In genomic region chrX:71778322-71778721, GRCh38 we compare ENCODE assay signal across 12 cellular contexts. TPM values are rescaled to one million over a fixed set of nuclear protein-coding genes. Genes with fewer than 3 reads are reported as not detected.
DNase-seq lines count a peak whose midpoint lies in the region; ATAC-seq and TF ChIP-seq lines count a peak whose summit lies in the region.
"Not testable (repeated sequence)": the region's sequence is repeated elsewhere in the genome, so short reads cannot be mapped to it uniquely, and the experiment has no call there.
"Had no signal": no experiment of that assay in that cellular context is flagged by ENCODE, and none has a peak within 500 bp of the region (broad histone marks: within the 10 kb centered on the region; RNA-seq: fewer than 3 reads in every experiment).

No MANE protein-coding gene starts in this region.

- ATAC-seq in DND-41 (ENCODE audit: insufficient read depth, low read depth) (peak; percentile 58; the same call in 2 of the 3 replicates), GM19397 (IDR thresholded peaks at IDR 0.05; ENCODE audit: unreplicated experiment) (peak; percentile 78), HG02678 (IDR thresholded peaks at IDR 0.05; ENCODE audit: unreplicated experiment) (peak; percentile 73), HG03135 (IDR thresholded peaks at IDR 0.05; ENCODE audit: unreplicated experiment) (peak; percentile 79), Panc1 (peak; percentile 62; the same call in 1 of the 2 replicates), lower lobe of right lung (peak; percentile 50 to 53), upper lobe of right lung (peak; percentile 65)
- peak; percentile 23 for ATAC-seq in activated T-helper 17 cell treated with anti-CD3 and anti-CD28 coated beads, Interleukin-2, amount 50 U/mL, for 72 hours (replicated peaks)

- not testable (repeated sequence) for BruUV-seq in Panc1 (replicated peaks; lab: Mats Ljungman, UMichigan)

- not testable (repeated sequence) for H3K4me2 ChIP-seq in DND-41 (ENCODE audit: insufficient read depth, low read length)

- not testable (repeated sequence) for H3K36me3 ChIP-seq in DND-41 (ENCODE audit: insufficient read depth, low read length); Panc1 (ENCODE audit: control insufficient read depth, insufficient read depth, low read length); lower lobe of right lung; upper lobe of right lung

- not testable (repeated sequence) for H3K27ac Mint-ChIP-seq in activated T-helper 17 cell treated with anti-CD3 and anti-CD28 coated beads, Interleukin-2, amount 50 U/mL, for 72 hours

- not testable (repeated sequence) for TF ChIP-seq CTCF in DND-41 (IDR thresholded peaks at IDR 0.05; ENCODE audit: borderline replicate concordance, extremely low read depth, low read length, poor library complexity, severe bottlenecking); Panc1 (IDR thresholded peaks at IDR 0.05); lower lobe of right lung (IDR thresholded peaks at IDR 0.05); upper lobe of right lung (IDR thresholded peaks at IDR 0.05)

- CTCF ChIA-PET in Panc1 (lab: Charles Lee): not testable (repeated sequence)

- H3K36me3 Mint-ChIP-seq in activated T-helper 17 cell treated with anti-CD3 and anti-CD28 coated beads, Interleukin-2, amount 50 U/mL, for 72 hours (ENCODE audit: low read depth): not testable (repeated sequence)

- intact Hi-C loops in Panc1 (cut with micrococcal nuclease; ENCODE audit: unreplicated experiment); lower lobe of right lung (cut with DNase I); upper lobe of right lung (cut with DNase I): not testable (repeated sequence)

- H3K79me2 ChIP-seq in DND-41 (ENCODE audit: insufficient read depth, low read length): not testable (repeated sequence)

- H3K27ac ChIP-seq in DND-41 (ENCODE audit: low read length); Panc1 (ENCODE audit: low read length); lower lobe of right lung; upper lobe of right lung: not testable (repeated sequence)

- not testable (repeated sequence) for H3K4me1 Mint-ChIP-seq in activated T-helper 17 cell treated with anti-CD3 and anti-CD28 coated beads, Interleukin-2, amount 50 U/mL, for 72 hours

- H3K27me3 ChIP-seq in DND-41 (ENCODE audit: insufficient read depth, low read length, poor library complexity); Panc1 (ENCODE audit: control insufficient read depth, insufficient read depth, low read length); lower lobe of right lung (ENCODE audit: low read depth); upper lobe of right lung: not testable (repeated sequence)

- in situ Hi-C loops in Panc1 (cut with HindIII; ENCODE audit: low pct_unique_long_range_greater_than_20kb, low sequenced_read_pairs): not testable (repeated sequence)

- H3K4me3 Mint-ChIP-seq in activated T-helper 17 cell treated with anti-CD3 and anti-CD28 coated beads, Interleukin-2, amount 50 U/mL, for 72 hours: not testable (repeated sequence)

- not testable (repeated sequence) for H3K9ac ChIP-seq in DND-41 (ENCODE audit: low read depth, low read length)

- H3K27me3 Mint-ChIP-seq in activated T-helper 17 cell treated with anti-CD3 and anti-CD28 coated beads, Interleukin-2, amount 50 U/mL, for 72 hours: not testable (repeated sequence)

- H3K9me3 ChIP-seq in DND-41 (ENCODE audit: insufficient read depth, low read length, severe bottlenecking); Panc1 (ENCODE audit: control insufficient read depth, insufficient read depth, low read depth, low read length); lower lobe of right lung; upper lobe of right lung: not testable (repeated sequence)

- POLR2A ChIA-PET in Panc1 (lab: Charles Lee): not testable (repeated sequence)

- H3K9me3 Mint-ChIP-seq in activated T-helper 17 cell treated with anti-CD3 and anti-CD28 coated beads, Interleukin-2, amount 50 U/mL, for 72 hours: not testable (repeated sequence)

- not testable (repeated sequence) for DNase-seq in DND-41; Panc1 (ENCODE audit: low read depth, low spot score); lower lobe of right lung; upper lobe of right lung

- not testable (repeated sequence) for H3K4me1 ChIP-seq in DND-41 (ENCODE audit: insufficient read depth, low read length); Panc1 (ENCODE audit: control insufficient read depth, insufficient read depth, low read length); lower lobe of right lung; upper lobe of right lung

- not testable (repeated sequence) for H2AFZ ChIP-seq in DND-41 (ENCODE audit: low read depth, low read length)

- not testable (repeated sequence) for H3K4me3 ChIP-seq in DND-41 (ENCODE audit: low read depth in 1 of 2, low read length in 2 of 2); Panc1 (ENCODE audit: low read depth in 2 of 2, low read length in 2 of 2); lower lobe of right lung; upper lobe of right lung

- not testable (repeated sequence) for H4K20me1 ChIP-seq in DND-41 (ENCODE audit: insufficient read depth, low read length)

RNA-seq across cellular contexts. Expression of gene CXorf49B, which starts 15.2 kb away (rescaled TPM):
- total RNA-seq in Panc1 (2021; ENCODE audit: unreplicated experiment) (not detected), lower lobe of right lung (not detected), upper lobe of right lung (not detected)
- polyA plus RNA-seq in Panc1 (2012; ENCODE audit: insufficient read length): not detected
- total RNA-seq in activated T-helper 17 cell treated with anti-CD3 and anti-CD28 coated beads, Interleukin-2, amount 50 U/mL, for 72 hours: not detected
- total RNA-seq: CD4-positive, alpha-beta memory T cell; H1; PC-9; T-helper 1 cell treated with Interleukin-12 subunit alpha and Interleukin-12 subunit beta and Interleukin-4 antibody, amounts not matched to agents 30 ng/mL and 1 ng/mL, for 36 hours had no signal
- polyA plus RNA-seq: CD4-positive, alpha-beta memory T cell; H1 had no signal

Comparison
In these comparisons a context has a peak if more than half of its experiments do, and no peak if none do; other contexts are left out.
1. ATAC-seq: peak in every context shown above with its lines; median percentile 79 in HG03135; 78 in GM19397; 73 in HG02678; 65 in upper lobe of right lung; 62 in Panc1; 58 in DND-41; 52 in lower lobe of right lung; 23 in activated T-helper 17 cell treated with anti-CD3 and anti-CD28 coated beads, Interleukin-2, amount 50 U/mL, for 72 hours.